ENCODE assay signal across 24 cellular contexts in genomic region chr12:132251741-132252490, GRCh38.
"Had no signal": no experiment of that assay in that cellular context is flagged by ENCODE, and none has a peak within 500 bp of the region (broad histone marks: within the 10 kb centered on the region; RNA-seq: fewer than 3 reads in every experiment).

No MANE protein-coding gene starts in this region.

- H3K27ac ChIP-seq: colonic mucosa, foreskin keratinocyte, hepatocyte, neural progenitor cell, parathyroid adenoma, prostate gland, spleen, testis, tibial nerve, upper lobe of right lung, vagina had no signal

- H3K4me2 ChIP-seq: hepatocyte, neural progenitor cell had no signal

- H3K36me3 Mint-ChIP-seq: naive thymus-derived CD8-positive, alpha-beta T cell; neural progenitor cell; stimulated activated memory B cell treated with anti-CD40 and anti-IgM and Interleukin-4, amounts not matched to agents 10 μg/mL and 1 μg/mL and 100 μg/mL, for 72 hours had no signal

- DNase-seq: colonic mucosa; dermis blood vessel endothelial cell; endodermal cell; erythroblast; foreskin keratinocyte; left colon; occipital lobe; spleen; stimulated activated CD4-positive, alpha-beta T cell treated with anti-CD3 and anti-CD28 coated beads, Interleukin-15, amount 100 ng/mL, for 24 hours; stimulated activated CD4-positive, alpha-beta T cell treated with anti-CD3 and anti-CD28 coated beads, Interleukin-1b, Interleukin-23, amount 100 ng/mL, for 48 hours; stimulated activated CD4-positive, alpha-beta T cell treated with anti-CD3 and anti-CD28 coated beads, Interleukin-4, amount 100 ng/mL, for 24 hours; stimulated activated naive CD8-positive, alpha-beta T cell treated with anti-CD3 and anti-CD28 coated beads, Interleukin-15, amount 100 ng/mL, for 72 hours; testis; upper lobe of right lung had no signal

- H3K27ac Mint-ChIP-seq: endodermal cell; naive thymus-derived CD8-positive, alpha-beta T cell; neural progenitor cell; stimulated activated memory B cell treated with anti-CD40 and anti-IgM and Interleukin-4, amounts not matched to agents 10 μg/mL and 1 μg/mL and 100 μg/mL, for 72 hours had no signal

- H3K9me3 ChIP-seq: colonic mucosa, mucosa of descending colon, prostate gland, spleen, testis, tibial nerve, upper lobe of right lung, vagina had no signal

- H3K79me2 ChIP-seq: hepatocyte, parathyroid adenoma had no signal

- H3K4me1 Mint-ChIP-seq: stimulated activated memory B cell treated with anti-CD40 and anti-IgM and Interleukin-4, amounts not matched to agents 10 μg/mL and 1 μg/mL and 100 μg/mL, for 72 hours; stimulated activated naive CD8-positive, alpha-beta T cell treated with anti-CD3 and anti-CD28 coated beads, Interleukin-15, amount 100 ng/mL, for 72 hours had no signal

- H2AFZ ChIP-seq: hepatocyte, neural progenitor cell, parathyroid adenoma had no signal

- H3K27me3 ChIP-seq: colonic mucosa, foreskin keratinocyte, spleen, testis, tibial nerve, upper lobe of right lung, vagina had no signal

- H3K9ac ChIP-seq: neural progenitor cell, parathyroid adenoma had no signal

- H3K4me3 Mint-ChIP-seq: endodermal cell; naive thymus-derived CD8-positive, alpha-beta T cell; neural progenitor cell; stimulated activated memory B cell treated with anti-CD40 and anti-IgM and Interleukin-4, amounts not matched to agents 10 μg/mL and 1 μg/mL and 100 μg/mL, for 72 hours; stimulated activated naive CD8-positive, alpha-beta T cell treated with anti-CD3 and anti-CD28 coated beads, Interleukin-15, amount 100 ng/mL, for 72 hours had no signal

- H3K4me1 ChIP-seq: colonic mucosa, foreskin keratinocyte, neural progenitor cell, parathyroid adenoma, prostate gland, spleen, testis, tibial nerve, upper lobe of right lung, vagina had no signal

- H3K9me3 Mint-ChIP-seq: endodermal cell; naive thymus-derived CD8-positive, alpha-beta T cell; neural progenitor cell; stimulated activated naive CD8-positive, alpha-beta T cell treated with anti-CD3 and anti-CD28 coated beads, Interleukin-15, amount 100 ng/mL, for 72 hours had no signal

- ATAC-seq: foreskin keratinocyte; left colon; mucosa of descending colon; naive thymus-derived CD8-positive, alpha-beta T cell; sciatic nerve; stimulated activated memory B cell treated with anti-CD40 and anti-IgM and Interleukin-4, amounts not matched to agents 10 μg/mL and 1 μg/mL and 100 μg/mL, for 72 hours; stimulated activated naive CD8-positive, alpha-beta T cell treated with anti-CD3 and anti-CD28 coated beads, Interleukin-15, amount 100 ng/mL, for 72 hours; upper lobe of right lung had no signal
